16 cellular contexts compared by ENCODE assay signal in genomic region chr5:159712672-159713071, GRCh38.
DNase-seq lines count a peak whose midpoint lies in the region.
"Had no signal": no experiment of that assay in that cellular context is flagged by ENCODE, and none has a peak within 500 bp of the region (broad histone marks: within the 10 kb centered on the region; RNA-seq: fewer than 3 reads in every experiment).

No MANE protein-coding gene starts in this region.

- H3K36me3 ChIP-seq in adipocyte (ENCODE audit: control insufficient read depth, insufficient read depth, low read length, severe bottlenecking), result no peaks in the 10 kb centered on the region
- H3K36me3 ChIP-seq in neuronal stem cell (replicated peaks in 1 of 2; ENCODE audit: control insufficient read depth in 2 of 2, insufficient read depth in 2 of 2, low read length in 2 of 2), result no peaks in the 10 kb centered on the region

- no peaks in the 10 kb centered on the region for H3K4me1 ChIP-seq in adipocyte (ENCODE audit: control insufficient read depth, insufficient read depth, low read length)
- H3K4me1 ChIP-seq in neuronal stem cell (ENCODE audit: control insufficient read depth in 2 of 2, insufficient read depth in 1 of 2, low read depth in 1 of 2, low read length in 2 of 2), result no peaks in the 10 kb centered on the region

- H3K4me2 ChIP-seq in neuronal stem cell (ENCODE audit: insufficient read depth, low read length, poor library complexity, severe bottlenecking), result no peak overlapping the region

- no peak overlapping the region for H2BK5ac ChIP-seq in neuronal stem cell (ENCODE audit: low read length)

- H3K9me3 ChIP-seq in adipocyte (ENCODE audit: control insufficient read depth, low read length) (peaks cover 7% of the 10 kb centered on the region), neuronal stem cell (replicated peaks in 1 of 2; ENCODE audit: control insufficient read depth in 2 of 2, insufficient read depth in 1 of 2, low read depth in 1 of 2, low read length in 2 of 2) (peaks cover 0 to 4% of the 10 kb centered on the region in 2 donors)

- no peak overlapping the region for H2BK12ac ChIP-seq in neuronal stem cell (ENCODE audit: low read length)

- H3K18ac ChIP-seq in neuronal stem cell (ENCODE audit: low read length), result no peak overlapping the region

- no peak overlapping the region for H2BK120ac ChIP-seq in neuronal stem cell (ENCODE audit: low read depth, low read length)

- no CpG with 5 or more reads among the region's 5 CpGs for WGBS in neuronal stem cell (ENCODE audit: extremely low coverage in 2 of 2, insufficient read length in 2 of 2, insufficient replicate concordance in 1 of 2), 2 donors

- H3K4me3 ChIP-seq in adipocyte (ENCODE audit: low read length) (no peak overlapping the region), neuronal stem cell (ENCODE audit: low read length in 2 of 2) (no peak overlapping the region)

- H3K27me3 ChIP-seq in adipocyte (replicated peaks; ENCODE audit: control insufficient read depth, insufficient read depth, low read length) (no peaks in the 10 kb centered on the region), neuronal stem cell (ENCODE audit: control insufficient read depth in 3 of 3, insufficient read depth in 3 of 3, low read depth in 1 of 3, low read length in 3 of 3) (no peaks in the 10 kb centered on the region)

- H3K14ac ChIP-seq in neuronal stem cell (ENCODE audit: low read length), result no peak overlapping the region

- H2BK15ac ChIP-seq in neuronal stem cell (ENCODE audit: low read length), result no peak overlapping the region

- H3K9ac ChIP-seq in adipocyte (ENCODE audit: low read length), result no peak overlapping the region
- H3K9ac ChIP-seq in neuronal stem cell (ENCODE audit: low read depth, low read length, poor library complexity), result no peak overlapping the region

- DNase-seq in HCEC 1CT, result peak; percentile 36
- DNase-seq in adipocyte (ENCODE audit: low read depth), result peak; percentile 59
- DNase-seq in fibroblast of the conjunctiva (ENCODE audit: low read depth), result peak; percentile 33
- DNase-seq in smooth muscle cell of the brain vasculature (ENCODE audit: low read depth, low spot score), result peak; percentile 9
- DNase-seq in neuronal stem cell (ENCODE audit: low spot score), result no peak
- DNase-seq in NCI-H345 (lab: John Stamatoyannopoulos, UW), result no peak
- no peak for DNase-seq in activated CD4-positive, alpha-beta T cell treated with anti-CD3 and anti-CD28 coated beads, Interleukin-2, amount 50 U/mL, for 4 hours
- DNase-seq: AML-193, COR-L47, DMS153, H9, KBM-7, NCI-H1436, NCI-H2029, NCI-H2171 treated with DMSO at 0.1 percent for 48 hours, NCI-H510A had no signal

- no peak overlapping the region for H3K27ac ChIP-seq in neuronal stem cell (replicated peaks; ENCODE audit: low read length)

- no peak overlapping the region for H3K4ac ChIP-seq in neuronal stem cell (ENCODE audit: low read length)

- H2AK5ac ChIP-seq in neuronal stem cell (ENCODE audit: low read depth, low read length), result no peak overlapping the region

- H4K91ac ChIP-seq in neuronal stem cell (ENCODE audit: low read depth, low read length, poor library complexity), result no peak overlapping the region

- H4K8ac ChIP-seq in neuronal stem cell (ENCODE audit: low read depth, low read length), result no peak overlapping the region

- no peak overlapping the region for H2AFZ ChIP-seq in neuronal stem cell (ENCODE audit: low read length)

- H3K79me1 ChIP-seq in neuronal stem cell (ENCODE audit: low read depth, low read length), result no peaks in the 10 kb centered on the region

- H3K23ac ChIP-seq in neuronal stem cell (ENCODE audit: low read depth, low read length, poor library complexity), result no peak overlapping the region

Comparison
In these comparisons a context has a peak if more than half of its experiments do, and no peak if none do; other contexts are left out.
1. DNase-seq: peak in HCEC 1CT (single experiment), adipocyte (single experiment), fibroblast of the conjunctiva (single experiment) and smooth muscle cell of the brain vasculature (single experiment); none in neuronal stem cell (single experiment), NCI-H345 (single experiment) and activated CD4-positive, alpha-beta T cell treated with anti-CD3 and anti-CD28 coated beads, Interleukin-2, amount 50 U/mL, for 4 hours (0 of 2).